Comparison of ENCODE assay signal across 14 cellular contexts in the genomic region with DNA sequence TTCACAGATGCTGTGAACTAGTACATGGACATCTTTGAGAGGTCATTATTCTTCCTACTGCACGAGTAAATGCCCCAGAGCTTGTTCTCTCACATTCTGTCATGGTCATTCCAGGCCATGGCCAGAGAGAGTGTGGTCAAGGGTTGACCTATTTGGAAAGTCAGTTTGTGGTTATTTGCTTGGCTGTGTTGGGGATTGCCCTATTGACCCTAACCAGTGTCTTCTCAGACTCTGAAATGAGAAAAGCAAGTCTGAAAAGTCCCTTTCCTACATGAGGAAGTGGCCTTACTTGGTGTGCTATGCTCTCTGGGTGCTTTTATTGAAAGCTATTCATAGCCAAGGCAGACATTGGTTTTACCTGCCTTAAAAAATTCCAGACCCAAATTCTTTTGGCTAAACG. TPM values are rescaled to one million over a fixed set of nuclear protein-coding genes. Genes with fewer than 3 reads are reported as not detected.
DNase-seq lines count a peak whose midpoint lies in the region; ATAC-seq and TF ChIP-seq lines count a peak whose summit lies in the region.
"Had no signal": no experiment of that assay in that cellular context is flagged by ENCODE, and none has a peak within 500 bp of the region (broad histone marks: within the 10 kb centered on the region; RNA-seq: fewer than 3 reads in every experiment).

No MANE protein-coding gene starts in this region.

- no peaks in the 10 kb centered on the region for H3K9me3 ChIP-seq in OCI-LY7 (ENCODE audit: low read length)

- POLR2A ChIA-PET in OCI-LY7 (lab: Charles Lee): no interaction called here
- POLR2A ChIA-PET in HEK293T (lab: Yijun Ruan, JAX): no interaction called here

- no peaks in the 10 kb centered on the region for H3K79me2 ChIP-seq in OCI-LY7 (ENCODE audit: insufficient read depth, low read depth, low read length)

- no peak for DNase-seq in sciatic nerve (ENCODE audit: low spot score)
- no peak for DNase-seq in GF-D8 (lab: John Stamatoyannopoulos, UW)
- no peak for DNase-seq in OCI-LY7 (ENCODE audit: low spot score)
- no peak for DNase-seq in AML-193 (lab: John Stamatoyannopoulos, UW)
- DNase-seq in HEK293T (ENCODE audit: extremely low spot score): no peak
- DNase-seq: activated CD8-positive, alpha-beta memory T cell treated with anti-CD3 and anti-CD28 coated beads, Interleukin-2, amount 10 ng/mL, durations not matched to agents 7 days and 5 days; KBM-7; kidney; NCI-H2171; Right ventricle myocardium superior; stimulated activated naive CD4-positive, alpha-beta T cell treated with Interleukin-2 at 50 U/mL for 16 hours had no signal

- intact Hi-C loops in sciatic nerve (cut with DNase I): no loop called here
- intact Hi-C loops in OCI-LY7 (cut with micrococcal nuclease; ENCODE audit: unreplicated experiment): no loop called here

- TF ChIP-seq CTCF in OCI-LY7 (conservative IDR thresholded peaks at IDR 0.05; ENCODE audit: low read length): no peak

- H3K9me2 ChIP-seq in OCI-LY7 (ENCODE audit: insufficient read depth, low read length): no peaks in the 10 kb centered on the region

- peak; percentile 65 for ATAC-seq in GM18873 (IDR thresholded peaks at IDR 0.05; ENCODE audit: low FRiP score, unreplicated experiment)
- ATAC-seq in GM21786 (IDR thresholded peaks at IDR 0.05; ENCODE audit: unreplicated experiment): peak; percentile 93
- peak; percentile 76 for ATAC-seq in HG03439 (IDR thresholded peaks at IDR 0.05; ENCODE audit: unreplicated experiment)
- peak; percentile 64 for ATAC-seq in sciatic nerve
- ATAC-seq: activated CD8-positive, alpha-beta memory T cell treated with anti-CD3 and anti-CD28 coated beads, Interleukin-2, amount 10 ng/mL, durations not matched to agents 7 days and 5 days had no signal

- H3K4me3 ChIP-seq in OCI-LY7 (ENCODE audit: low read depth, low read length, poor library complexity, severe bottlenecking): no peak overlapping the region

- no peak overlapping the region for H3K4me2 ChIP-seq in OCI-LY7 (ENCODE audit: low read length)

- H3K36me3 ChIP-seq in OCI-LY7 (ENCODE audit: insufficient read depth, low read length): no peaks in the 10 kb centered on the region

- H3K4me1 ChIP-seq in OCI-LY7 (ENCODE audit: insufficient read depth, low read length, poor library complexity, severe bottlenecking): no peaks in the 10 kb centered on the region

- no peak overlapping the region for H3K27ac ChIP-seq in OCI-LY7 (ENCODE audit: low read depth, low read length, poor library complexity, severe bottlenecking)

- no peak overlapping the region for H2AFZ ChIP-seq in OCI-LY7 (ENCODE audit: low read length)

- CTCF ChIA-PET in OCI-LY7 (lab: Charles Lee; ENCODE audit: unreplicated experiment): no interaction called here
- CTCF ChIA-PET in HEK293T (lab: Yijun Ruan, JAX): no interaction called here

- no TSS peak for BruUV-seq in OCI-LY7 (replicated peaks; lab: Mats Ljungman, UMichigan)

- H4K20me1 ChIP-seq in OCI-LY7 (ENCODE audit: insufficient read depth, low read length): no peaks in the 10 kb centered on the region

TF ChIP-seq in HEK293T, 16 proteins besides CTCF, POLR2A, EP300 and RAD21:
- TF ChIP-seq SUZ12 (IDR thresholded peaks at IDR 0.05): no peak
- TF ChIP-seq ELF4 (IDR thresholded peaks at IDR 0.05): no peak
- TF ChIP-seq FOXK2 (IDR thresholded peaks at IDR 0.05): no peak
- no peak for TF ChIP-seq HDGF (IDR thresholded peaks at IDR 0.05; ENCODE audit: borderline replicate concordance)
- TF ChIP-seq, protein P1, sequence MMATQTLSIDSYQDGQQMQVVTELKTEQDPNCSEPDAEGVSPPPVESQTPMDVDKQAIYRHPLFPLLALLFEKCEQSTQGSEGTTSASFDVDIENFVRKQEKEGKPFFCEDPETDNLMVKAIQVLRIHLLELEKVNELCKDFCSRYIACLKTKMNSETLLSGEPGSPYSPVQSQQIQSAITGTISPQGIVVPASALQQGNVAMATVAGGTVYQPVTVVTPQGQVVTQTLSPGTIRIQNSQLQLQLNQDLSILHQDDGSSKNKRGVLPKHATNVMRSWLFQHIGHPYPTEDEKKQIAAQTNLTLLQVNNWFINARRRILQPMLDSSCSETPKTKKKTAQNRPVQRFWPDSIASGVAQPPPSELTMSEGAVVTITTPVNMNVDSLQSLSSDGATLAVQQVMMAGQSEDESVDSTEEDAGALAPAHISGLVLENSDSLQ (IDR thresholded peaks at IDR 0.05): no peak
- TF ChIP-seq FOXM1 (IDR thresholded peaks at IDR 0.05; ENCODE audit: borderline replicate concordance): no peak
- no peak for TF ChIP-seq NFRKB (IDR thresholded peaks at IDR 0.05)
- no peak for TF ChIP-seq L3MBTL2 (conservative IDR thresholded peaks at IDR 0.05)
- no peak for TF ChIP-seq ZNF384 (IDR thresholded peaks at IDR 0.05)
- no peak for TF ChIP-seq CTBP1 (IDR thresholded peaks at IDR 0.05; ENCODE audit: borderline replicate concordance)
- no peak for TF ChIP-seq LEF1 (IDR thresholded peaks at IDR 0.05; ENCODE audit: borderline replicate concordance)
- no peak for TF ChIP-seq BHLHE40 (IDR thresholded peaks at IDR 0.05; ENCODE audit: borderline replicate concordance)
- TF ChIP-seq FOXA1 (IDR thresholded peaks at IDR 0.05): no peak
- TF ChIP-seq TARDBP (IDR thresholded peaks at IDR 0.05): no peak
- no peak for TF ChIP-seq ARNT (IDR thresholded peaks at IDR 0.05)
- no peak for TF ChIP-seq SP1 (IDR thresholded peaks at IDR 0.05)

RNA-seq across cellular contexts. Expression of gene CLIC6, which starts 26.6 kb away (rescaled TPM):
- total RNA-seq in sciatic nerve (4.7 TPM), OCI-LY7 (2022) (not detected in 2 replicates)
- not detected in 2 replicates for total RNA-seq in OCI-LY7 (2014; rRNA removed; shearing (Covaris generic))
